In the genomic region with DNA sequence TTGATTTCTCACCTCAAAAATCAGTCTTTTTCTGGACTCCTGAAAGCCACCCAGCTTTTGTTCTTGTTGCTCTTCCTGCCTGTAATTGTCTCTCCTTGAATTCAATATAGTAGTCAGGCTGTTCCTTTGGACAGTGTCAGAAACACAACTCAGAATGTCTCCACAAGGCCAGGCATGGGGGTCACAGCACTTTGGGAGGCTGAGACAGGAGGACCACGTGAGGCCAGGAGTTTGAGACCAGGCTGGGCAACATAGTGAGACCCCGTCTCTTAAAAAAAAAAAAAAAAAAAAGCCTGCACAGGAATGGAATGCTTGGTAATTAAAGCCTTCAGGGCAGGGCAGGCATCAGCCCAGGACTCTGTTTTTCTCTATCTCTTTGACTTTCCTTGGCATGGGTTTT, we compare ENCODE assay signal across 32 cellular contexts. TPM values are rescaled to one million over a fixed set of nuclear protein-coding genes. Genes with fewer than 3 reads are reported as not detected.
"Had no signal": no experiment of that assay in that cellular context is flagged by ENCODE, and none has a peak within 500 bp of the region (broad histone marks: within the 10 kb centered on the region; RNA-seq: fewer than 3 reads in every experiment).

No MANE protein-coding gene starts in this region.

- H3K27me3 Mint-ChIP-seq: naive thymus-derived CD8-positive, alpha-beta T cell; progenitor cell of endocrine pancreas; stimulated activated memory B cell treated with anti-CD40 and anti-IgM and Interleukin-4, amounts not matched to agents 10 μg/mL and 1 μg/mL and 100 μg/mL, for 72 hours; stimulated activated naive CD8-positive, alpha-beta T cell treated with anti-CD3 and anti-CD28 coated beads, Interleukin-15, amount 100 ng/mL, for 72 hours; type B pancreatic cell had no signal

- H3K9ac ChIP-seq: neural progenitor cell, parathyroid adenoma had no signal

- ATAC-seq: naive thymus-derived CD8-positive, alpha-beta T cell; stimulated activated memory B cell treated with anti-CD40 and anti-IgM and Interleukin-4, amounts not matched to agents 10 μg/mL and 1 μg/mL and 100 μg/mL, for 72 hours; stimulated activated naive CD8-positive, alpha-beta T cell treated with anti-CD3 and anti-CD28 coated beads, Interleukin-15, amount 100 ng/mL, for 72 hours; stimulated activated naive CD8-positive, alpha-beta T cell treated with anti-CD3 and anti-CD28 coated beads, Interleukin-15, Interleukin-2, amounts not matched to agents 100 U/mL and 50 U/mL, for 24 hours had no signal

- H3K4me3 ChIP-seq: neural progenitor cell, ovary, psoas muscle, skin epidermis, smooth muscle cell, spleen, suprapubic skin, testis, tibial artery, transverse colon, upper lobe of right lung, uterus had no signal

- DNase-seq: naive thymus-derived CD8-positive, alpha-beta T cell; occipital lobe; ovary; posterior cingulate gyrus; psoas muscle; spleen; stimulated activated CD4-positive, alpha-beta T cell treated with anti-CD3 and anti-CD28 coated beads, Interleukin-12 subunit alpha, Interleukin-12 subunit beta, amount 100 ng/mL, for 4 hours; stimulated activated CD4-positive, alpha-beta T cell treated with anti-CD3 and anti-CD28 coated beads, Interleukin-1b, Interleukin-23, amount 100 ng/mL, for 48 hours; stimulated activated CD4-positive, alpha-beta T cell treated with anti-CD3 and anti-CD28 coated beads, Interleukin-4, amount 100 ng/mL, for 1 hour; stimulated activated CD4-positive, alpha-beta T cell treated with anti-CD3 and anti-CD28 coated beads, Interleukin-4, amount 100 ng/mL, for 4 hours; stimulated activated CD8-positive, alpha-beta memory T cell treated with anti-CD3 and anti-CD28 coated beads, Interleukin-4, amount 100 ng/mL, for 48 hours; stimulated activated naive CD4-positive, alpha-beta T cell; stimulated activated naive CD8-positive, alpha-beta T cell treated with anti-CD3 and anti-CD28 coated beads, Interleukin-15, amount 100 ng/mL, for 72 hours; stimulated activated naive CD8-positive, alpha-beta T cell treated with anti-CD3 and anti-CD28 coated beads, Interleukin-15, Interleukin-2, amounts not matched to agents 100 U/mL and 50 U/mL, for 24 hours; testis; tibial artery; transverse colon; upper lobe of right lung; uterus had no signal

- H3K4me1 Mint-ChIP-seq: nephron; stimulated activated memory B cell treated with anti-CD40 and anti-IgM and Interleukin-4, amounts not matched to agents 10 μg/mL and 1 μg/mL and 100 μg/mL, for 72 hours; stimulated activated naive CD8-positive, alpha-beta T cell treated with anti-CD3 and anti-CD28 coated beads, Interleukin-15, amount 100 ng/mL, for 72 hours had no signal

- H3K4me3 Mint-ChIP-seq: naive thymus-derived CD8-positive, alpha-beta T cell; nephron; neural progenitor cell; stimulated activated memory B cell treated with anti-CD40 and anti-IgM and Interleukin-4, amounts not matched to agents 10 μg/mL and 1 μg/mL and 100 μg/mL, for 72 hours; stimulated activated naive CD8-positive, alpha-beta T cell treated with anti-CD3 and anti-CD28 coated beads, Interleukin-15, amount 100 ng/mL, for 72 hours; type B pancreatic cell had no signal

- H3K27ac ChIP-seq: neural progenitor cell, ovary, parathyroid adenoma, psoas muscle, skin epidermis, spleen, suprapubic skin, testis, tibial artery, transverse colon, upper lobe of right lung, uterus had no signal

- H3K27ac Mint-ChIP-seq: naive thymus-derived CD8-positive, alpha-beta T cell; nephron; neural progenitor cell; progenitor cell of endocrine pancreas; stimulated activated memory B cell treated with anti-CD40 and anti-IgM and Interleukin-4, amounts not matched to agents 10 μg/mL and 1 μg/mL and 100 μg/mL, for 72 hours; stimulated activated naive CD8-positive, alpha-beta T cell treated with anti-CD3 and anti-CD28 coated beads, Interleukin-15, amount 100 ng/mL, for 72 hours; type B pancreatic cell had no signal

- H3K4me1 ChIP-seq: neural progenitor cell, parathyroid adenoma, psoas muscle, suprapubic skin, testis, tibial artery, transverse colon, upper lobe of right lung, uterus had no signal

- H2AFZ ChIP-seq: neural progenitor cell, parathyroid adenoma had no signal

- H3K9me3 Mint-ChIP-seq: type B pancreatic cell had no signal

- H3K36me3 ChIP-seq: neural progenitor cell, ovary, suprapubic skin, tibial artery, transverse colon, upper lobe of right lung, uterus had no signal

- H3K36me3 Mint-ChIP-seq: stimulated activated memory B cell treated with anti-CD40 and anti-IgM and Interleukin-4, amounts not matched to agents 10 μg/mL and 1 μg/mL and 100 μg/mL, for 72 hours; type B pancreatic cell had no signal

- H3K27me3 ChIP-seq: neural progenitor cell, ovary, spleen, suprapubic skin, testis, tibial artery, transverse colon, upper lobe of right lung, uterus had no signal

- H3K79me2 ChIP-seq: parathyroid adenoma had no signal

- H3K4me2 ChIP-seq: neural progenitor cell, smooth muscle cell had no signal

- H3K9me3 ChIP-seq: psoas muscle, suprapubic skin, testis, transverse colon, upper lobe of right lung, uterus had no signal

RNA-seq across cellular contexts. Expression of a gene that starts 12.3 kb away (rescaled TPM):
- total RNA-seq: occipital lobe had no signal
- polyA plus RNA-seq: right cardiac atrium had no signal

RNA-seq across cellular contexts. Expression of a gene that starts 47.3 kb away (rescaled TPM):
- total RNA-seq: naive thymus-derived CD8-positive, alpha-beta T cell; occipital lobe; osteoblast; smooth muscle cell; suprapubic skin; transverse colon; upper lobe of right lung; urinary bladder had no signal
- polyA plus RNA-seq: neural cell had no signal
